ENCODE assay signal across 8 cellular contexts in the genomic region with DNA sequence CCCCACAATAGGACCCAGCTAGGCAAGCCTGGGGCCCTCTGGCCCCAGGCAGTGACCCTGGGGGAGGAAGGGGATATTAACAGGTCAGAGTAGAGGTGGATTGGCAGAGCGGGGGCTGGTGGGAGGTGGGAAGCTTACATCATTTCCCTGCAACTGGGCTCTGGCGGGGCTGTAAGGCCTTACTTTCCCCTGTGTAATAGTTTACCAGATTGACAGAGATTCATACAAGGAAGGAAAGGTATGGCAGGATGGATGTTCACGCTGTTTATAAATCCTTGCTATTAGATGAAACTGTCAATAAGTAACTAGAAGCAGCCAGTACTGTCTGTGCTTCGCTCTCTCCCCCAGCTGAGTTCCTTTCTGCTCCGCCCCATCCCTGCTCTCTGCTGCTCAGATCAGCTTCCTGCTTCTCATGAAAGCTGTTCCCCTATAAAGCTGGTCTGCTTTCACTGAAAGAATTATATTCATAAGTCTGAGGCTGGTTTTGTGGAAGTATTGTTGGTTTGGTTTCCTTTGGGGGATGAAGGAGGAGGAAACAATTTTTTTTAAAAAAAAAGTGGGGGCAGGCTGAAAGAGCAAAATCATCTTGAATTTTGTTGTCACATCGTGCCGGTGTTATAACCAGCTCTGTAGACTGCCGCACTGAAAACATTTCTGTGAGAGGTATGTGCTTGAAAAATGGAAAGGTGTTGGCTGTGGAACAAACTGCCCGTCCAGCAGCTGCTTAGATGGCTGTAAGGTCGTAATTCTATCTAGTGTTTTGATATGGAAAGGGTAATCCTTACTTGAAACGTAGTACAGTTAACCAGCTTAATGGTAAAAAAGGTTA.
DNase-seq lines count a peak whose midpoint lies in the region; ATAC-seq, FAIRE-seq and TF ChIP-seq lines count a peak whose summit lies in the region.

No MANE protein-coding gene starts in this region.

- POLR2A ChIA-PET in activated CD8-positive, alpha-beta T cell treated with anti-CD3 and anti-CD28 coated beads for 36 hours (lab: Charles Lee): interaction anchor here (0.7 to 2.1 kb wide), 6 partner anchors 9 to 71 kb away, joined by 3 to 6 read pairs (median 3); no protein-coding TSS in a partner anchor

- CTCF ChIA-PET in activated CD8-positive, alpha-beta T cell treated with anti-CD3 and anti-CD28 coated beads for 36 hours (lab: Charles Lee): interaction anchor here (0.6 to 2.2 kb wide), 14 partner anchors 8 to 363 kb away, joined by 3 to 8 read pairs (median 4); no protein-coding TSS in a partner anchor

- intact Hi-C loops in activated CD8-positive, alpha-beta T cell treated with anti-CD3 and anti-CD28 coated beads for 36 hours (cut with micrococcal nuclease): no loop called here

- TF ChIP-seq CTCF in activated CD8-positive, alpha-beta T cell treated with anti-CD3 and anti-CD28 coated beads for 36 hours (IDR thresholded peaks at IDR 0.05): no peak
- no peak for TF ChIP-seq CTCF in mesothelial cell of epicardium (IDR thresholded peaks at IDR 0.05; ENCODE audit: unreplicated experiment)

- H3K4me1 Mint-ChIP-seq in activated CD8-positive, alpha-beta T cell treated with anti-CD3 and anti-CD28 coated beads for 36 hours (ENCODE audit: low read depth): peaks cover 59% of the 10 kb centered on the region
- peaks cover 26% of the 10 kb centered on the region for H3K4me1 Mint-ChIP-seq in mesothelial cell of epicardium

- FAIRE-seq in endometrium (lab: Jason Lieb, UNC): peak; percentile 33

- H3K4me3 Mint-ChIP-seq in activated CD8-positive, alpha-beta T cell treated with anti-CD3 and anti-CD28 coated beads for 36 hours: peak overlapping the region; percentile 88
- H3K4me3 Mint-ChIP-seq in mesothelial cell of epicardium: peak overlapping the region; percentile 51

- no peaks in the 10 kb centered on the region for H3K9me3 Mint-ChIP-seq in activated CD8-positive, alpha-beta T cell treated with anti-CD3 and anti-CD28 coated beads for 36 hours
- H3K9me3 Mint-ChIP-seq in mesothelial cell of epicardium: peaks cover 14% of the 10 kb centered on the region

- H3K27me3 Mint-ChIP-seq in activated CD8-positive, alpha-beta T cell treated with anti-CD3 and anti-CD28 coated beads for 36 hours: no peaks in the 10 kb centered on the region
- no peaks in the 10 kb centered on the region for H3K27me3 Mint-ChIP-seq in mesothelial cell of epicardium (ENCODE audit: low read depth)

- ATAC-seq in GM18498 (IDR thresholded peaks at IDR 0.05; ENCODE audit: unreplicated experiment) (peak; percentile 95), HG02610 (IDR thresholded peaks at IDR 0.05; ENCODE audit: unreplicated experiment) (peak; percentile 92)
- peak; percentile 89 for ATAC-seq in activated CD8-positive, alpha-beta T cell treated with anti-CD3 and anti-CD28 coated beads for 36 hours

- H3K36me3 Mint-ChIP-seq in activated CD8-positive, alpha-beta T cell treated with anti-CD3 and anti-CD28 coated beads for 36 hours (ENCODE audit: low read depth): peaks cover 7% of the 10 kb centered on the region
- H3K36me3 Mint-ChIP-seq in mesothelial cell of epicardium: peaks cover 18% of the 10 kb centered on the region

- DNase-seq in NCI-H1105 (lab: John Stamatoyannopoulos, UW) (peak; percentile 9), mesothelial cell of epicardium (ENCODE audit: low spot score in 2 of 2, unreplicated experiment in 2 of 2) (no peak), NCI-H1092 treated with DMSO at 0.1 percent for 48 hours (lab: John Stamatoyannopoulos, UW) (no peak)
- peak; percentile 68 for DNase-seq in activated CD8-positive, alpha-beta T cell treated with anti-CD3 and anti-CD28 coated beads for 36 hours
- DNase-seq in stimulated activated naive CD4-positive, alpha-beta T cell treated with Interleukin-2 at 50 U/mL for 16 hours (lab: John Stamatoyannopoulos, UW): peak; percentile 36

- peak overlapping the region; percentile 98 for H3K27ac Mint-ChIP-seq in activated CD8-positive, alpha-beta T cell treated with anti-CD3 and anti-CD28 coated beads for 36 hours
- H3K27ac Mint-ChIP-seq in mesothelial cell of epicardium: peak overlapping the region; percentile 84

Comparison
In these comparisons a context has a peak if more than half of its experiments do, and no peak if none do; other contexts are left out.
1. DNase-seq: peak in NCI-H1105 (single experiment), activated CD8-positive, alpha-beta T cell treated with anti-CD3 and anti-CD28 coated beads for 36 hours (single experiment) and stimulated activated naive CD4-positive, alpha-beta T cell treated with Interleukin-2 at 50 U/mL for 16 hours (single experiment); none in mesothelial cell of epicardium (0 of 2) and NCI-H1092 treated with DMSO at 0.1 percent for 48 hours (single experiment).
2. Peak in every context shown above with its lines, with median percentiles within 50 percentile points of each other: ATAC-seq.